1 cellular context compared by ENCODE assay signal in the genomic region with DNA sequence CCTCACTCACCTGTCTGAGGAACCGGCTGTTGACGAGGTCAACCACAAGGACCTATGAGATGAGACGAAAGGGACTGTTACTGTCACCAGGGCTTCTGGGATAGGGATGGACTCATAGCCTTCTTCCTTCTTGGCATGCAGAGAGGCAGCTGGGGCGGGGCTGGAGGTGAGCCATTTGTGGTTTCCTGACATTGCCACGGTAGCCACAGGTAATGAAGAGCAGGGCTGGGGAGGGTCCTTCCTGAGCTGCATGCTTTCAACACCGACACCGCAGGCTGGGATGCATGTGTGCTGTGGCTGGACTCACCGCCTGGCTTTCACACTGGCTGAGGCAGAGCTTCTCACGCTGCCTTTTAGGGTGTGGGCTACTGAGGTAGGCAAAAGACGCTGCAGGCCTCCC.
TF ChIP-seq lines count a peak whose summit lies in the region.

No MANE protein-coding gene starts in this region.

TF ChIP-seq in SK-N-SH treated with all-trans-retinoic acid at 6 μM for 48 hours, 23 proteins besides CTCF, POLR2A, EP300 and RAD21 (continued from another document):
- TF ChIP-seq, protein P1, sequence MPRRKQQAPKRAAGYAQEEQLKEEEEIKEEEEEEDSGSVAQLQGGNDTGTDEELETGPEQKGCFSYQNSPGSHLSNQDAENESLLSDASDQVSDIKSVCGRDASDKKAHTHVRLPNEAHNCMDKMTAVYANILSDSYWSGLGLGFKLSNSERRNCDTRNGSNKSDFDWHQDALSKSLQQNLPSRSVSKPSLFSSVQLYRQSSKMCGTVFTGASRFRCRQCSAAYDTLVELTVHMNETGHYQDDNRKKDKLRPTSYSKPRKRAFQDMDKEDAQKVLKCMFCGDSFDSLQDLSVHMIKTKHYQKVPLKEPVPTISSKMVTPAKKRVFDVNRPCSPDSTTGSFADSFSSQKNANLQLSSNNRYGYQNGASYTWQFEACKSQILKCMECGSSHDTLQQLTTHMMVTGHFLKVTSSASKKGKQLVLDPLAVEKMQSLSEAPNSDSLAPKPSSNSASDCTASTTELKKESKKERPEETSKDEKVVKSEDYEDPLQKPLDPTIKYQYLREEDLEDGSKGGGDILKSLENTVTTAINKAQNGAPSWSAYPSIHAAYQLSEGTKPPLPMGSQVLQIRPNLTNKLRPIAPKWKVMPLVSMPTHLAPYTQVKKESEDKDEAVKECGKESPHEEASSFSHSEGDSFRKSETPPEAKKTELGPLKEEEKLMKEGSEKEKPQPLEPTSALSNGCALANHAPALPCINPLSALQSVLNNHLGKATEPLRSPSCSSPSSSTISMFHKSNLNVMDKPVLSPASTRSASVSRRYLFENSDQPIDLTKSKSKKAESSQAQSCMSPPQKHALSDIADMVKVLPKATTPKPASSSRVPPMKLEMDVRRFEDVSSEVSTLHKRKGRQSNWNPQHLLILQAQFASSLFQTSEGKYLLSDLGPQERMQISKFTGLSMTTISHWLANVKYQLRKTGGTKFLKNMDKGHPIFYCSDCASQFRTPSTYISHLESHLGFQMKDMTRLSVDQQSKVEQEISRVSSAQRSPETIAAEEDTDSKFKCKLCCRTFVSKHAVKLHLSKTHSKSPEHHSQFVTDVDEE (CRISPR knock-in tag; IDR thresholded peaks at IDR 0.05): no peak
- no peak for TF ChIP-seq ZNF70 (CRISPR knock-in tag; IDR thresholded peaks at IDR 0.05)
- TF ChIP-seq ZC3H10 (CRISPR knock-in tag; IDR thresholded peaks at IDR 0.05): no peak
- TF ChIP-seq, protein P2, sequence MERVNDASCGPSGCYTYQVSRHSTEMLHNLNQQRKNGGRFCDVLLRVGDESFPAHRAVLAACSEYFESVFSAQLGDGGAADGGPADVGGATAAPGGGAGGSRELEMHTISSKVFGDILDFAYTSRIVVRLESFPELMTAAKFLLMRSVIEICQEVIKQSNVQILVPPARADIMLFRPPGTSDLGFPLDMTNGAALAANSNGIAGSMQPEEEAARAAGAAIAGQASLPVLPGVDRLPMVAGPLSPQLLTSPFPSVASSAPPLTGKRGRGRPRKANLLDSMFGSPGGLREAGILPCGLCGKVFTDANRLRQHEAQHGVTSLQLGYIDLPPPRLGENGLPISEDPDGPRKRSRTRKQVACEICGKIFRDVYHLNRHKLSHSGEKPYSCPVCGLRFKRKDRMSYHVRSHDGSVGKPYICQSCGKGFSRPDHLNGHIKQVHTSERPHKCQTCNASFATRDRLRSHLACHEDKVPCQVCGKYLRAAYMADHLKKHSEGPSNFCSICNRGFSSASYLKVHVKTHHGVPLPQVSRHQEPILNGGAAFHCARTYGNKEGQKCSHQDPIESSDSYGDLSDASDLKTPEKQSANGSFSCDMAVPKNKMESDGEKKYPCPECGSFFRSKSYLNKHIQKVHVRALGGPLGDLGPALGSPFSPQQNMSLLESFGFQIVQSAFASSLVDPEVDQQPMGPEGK (CRISPR knock-in tag; IDR thresholded peaks at IDR 0.05; ENCODE audit: borderline replicate concordance): no peak
- TF ChIP-seq CSDC2 (CRISPR knock-in tag; IDR thresholded peaks at IDR 0.05): no peak
- TF ChIP-seq ZNF8 (CRISPR knock-in tag; IDR thresholded peaks at IDR 0.05): no peak
- no peak for TF ChIP-seq TOX (CRISPR knock-in tag; IDR thresholded peaks at IDR 0.05; ENCODE audit: borderline replicate concordance)
